Comparison of ENCODE assay signal across 10 cellular contexts in genomic region chr9:98120476-98120875, GRCh38. TPM values are rescaled to one million over a fixed set of nuclear protein-coding genes. Genes with fewer than 3 reads are reported as not detected.
A peak's percentile ranks its signal among the peaks of the same experiment; 100 is the strongest.
DNase-seq lines count a peak whose midpoint lies in the region; ATAC-seq and TF ChIP-seq lines count a peak whose summit lies in the region.
"Had no signal": no experiment of that assay in that cellular context is flagged by ENCODE, and none has a peak within 500 bp of the region (broad histone marks: within the 10 kb centered on the region; RNA-seq: fewer than 3 reads in every experiment).

No MANE protein-coding gene starts in this region.

- TF ChIP-seq CTCF in Caco-2 (IDR thresholded peaks at IDR 0.05; ENCODE audit: insufficient read depth in 1 of 2, low read depth in 1 of 2, low read length in 1 of 2, severe bottlenecking in 1 of 2, unreplicated experiment in 1 of 2) (no peak), chondrocyte (IDR thresholded peaks at IDR 0.05) (no peak), osteoblast (IDR thresholded peaks at IDR 0.05; ENCODE audit: extremely low read depth, low read depth, low read length) (no peak)

- ATAC-seq in HG02571 (IDR thresholded peaks at IDR 0.05; ENCODE audit: unreplicated experiment), result no peak

- H3K36me3 Mint-ChIP-seq in Caco-2 (ENCODE audit: insufficient read depth, unreplicated experiment), result peaks cover 12% of the 10 kb centered on the region
- no peaks in the 10 kb centered on the region for H3K36me3 Mint-ChIP-seq in chondrocyte (ENCODE audit: low read depth)

- POLR2A ChIA-PET in Caco-2 (lab: Charles Lee), result no interaction called here

- H2AFZ ChIP-seq in trophoblast cell (ENCODE audit: insufficient read depth, low read length, poor library complexity), result no peak overlapping the region
- H2AFZ ChIP-seq in osteoblast (ENCODE audit: low read length), result no peak overlapping the region

- intact Hi-C loops in Caco-2 (cut with micrococcal nuclease; ENCODE audit: unreplicated experiment), result no loop called here

- H3K4me3 Mint-ChIP-seq in Caco-2 (ENCODE audit: unreplicated experiment) (peak overlapping the region; percentile 87), chondrocyte (ENCODE audit: unreplicated experiment) (no peak overlapping the region)

- H3K4me1 ChIP-seq in Caco-2 (peaks cover 26% of the 10 kb centered on the region), trophoblast cell (ENCODE audit: control insufficient read depth in 1 of 2, insufficient read depth in 2 of 2, low read length in 2 of 2) (peaks cover 4% of the 10 kb centered on the region in 2 experiments), osteoblast (ENCODE audit: insufficient read depth, low read length) (peaks cover 5% of the 10 kb centered on the region)

- H4K12ac ChIP-seq in trophoblast cell (ENCODE audit: low read depth, low read length), result no peak overlapping the region

- no peak overlapping the region for H3K14ac ChIP-seq in trophoblast cell (ENCODE audit: low read length)

- no TSS peak for BruUV-seq in Caco-2 (replicated peaks; lab: Mats Ljungman, UMichigan)

- CTCF ChIA-PET in Caco-2 (lab: Charles Lee), result interaction anchor here (0.7 to 1.1 kb wide), 2 partner anchors 56 to 71 kb away, joined by 3 read pairs; partner anchors contain the start of gene CORO2A

- H3K9ac ChIP-seq in trophoblast cell (ENCODE audit: low read length), result no peak overlapping the region

- H2BK12ac ChIP-seq in trophoblast cell (ENCODE audit: low read length), result no peak overlapping the region

- no peak overlapping the region for H3K18ac ChIP-seq in trophoblast cell (ENCODE audit: low read length)

- no peaks in the 10 kb centered on the region for H3K79me1 ChIP-seq in trophoblast cell (ENCODE audit: low read length)

- H3K27ac ChIP-seq in trophoblast cell (ENCODE audit: low read depth, low read length) (no peak overlapping the region), osteoblast (ENCODE audit: low read depth, low read length) (no peak overlapping the region)

- no peak overlapping the region for H4K8ac ChIP-seq in trophoblast cell (ENCODE audit: low read depth, low read length)

- H4K91ac ChIP-seq in trophoblast cell (ENCODE audit: low read depth, low read length), result no peak overlapping the region

- H3K9me3 Mint-ChIP-seq in Caco-2 (ENCODE audit: unreplicated experiment) (no peaks in the 10 kb centered on the region), chondrocyte (ENCODE audit: low read depth) (no peaks in the 10 kb centered on the region)

- DNase-seq in Caco-2 (peak; percentile 40 to 57), LoVo (ENCODE audit: low spot score) (peak; percentile 37), chondrocyte (ENCODE audit: low spot score) (peak; percentile 17), trophoblast cell (peak; percentile 31 to 65), osteoblast (ENCODE audit: insufficient read length, low spot score, missing footprints) (no peak), NCI-H1436 treated with DMSO at 0.1 percent for 48 hours (lab: John Stamatoyannopoulos, UW) (no peak)
- DNase-seq: hypothalamus, NCI-H187 treated with DMSO at 0.1 percent for 48 hours, occipital lobe had no signal

- H3K4me2 ChIP-seq in trophoblast cell (ENCODE audit: low read length) (no peak overlapping the region), osteoblast (ENCODE audit: insufficient read depth, low read length) (no peak overlapping the region)

- no peak overlapping the region for H3K4ac ChIP-seq in trophoblast cell (ENCODE audit: low read depth, low read length)

- H3K27me3 Mint-ChIP-seq in Caco-2 (ENCODE audit: insufficient read depth, unreplicated experiment), result no peaks in the 10 kb centered on the region
- H3K27me3 Mint-ChIP-seq in chondrocyte (ENCODE audit: low read depth), result no peaks in the 10 kb centered on the region

- no CpG with 5 or more reads among the region's 3 CpGs for WGBS in trophoblast cell (ENCODE audit: extremely low coverage, insufficient coverage, insufficient read length)

- H3K27me3 ChIP-seq in Caco-2 (replicated peaks; ENCODE audit: control insufficient read depth, insufficient read depth, low read length), result no peaks in the 10 kb centered on the region
- H3K27me3 ChIP-seq in trophoblast cell (ENCODE audit: insufficient read depth, low read length), result no peaks in the 10 kb centered on the region
- no peaks in the 10 kb centered on the region for H3K27me3 ChIP-seq in osteoblast (ENCODE audit: insufficient read depth, low read length)

- H3K79me2 ChIP-seq in trophoblast cell (ENCODE audit: control insufficient read depth, insufficient read depth, low read length, poor library complexity) (no peaks in the 10 kb centered on the region), osteoblast (ENCODE audit: insufficient read depth, low read length) (no peaks in the 10 kb centered on the region)

- no peaks in the 10 kb centered on the region for H3K9me3 ChIP-seq in Caco-2
- no peaks in the 10 kb centered on the region for H3K9me3 ChIP-seq in trophoblast cell (ENCODE audit: insufficient read depth, low read depth, low read length)
- H3K9me3 ChIP-seq in osteoblast (ENCODE audit: low read depth, low read length), result no peaks in the 10 kb centered on the region

- H2BK120ac ChIP-seq in trophoblast cell (ENCODE audit: insufficient read depth, low read length, poor library complexity), result no peak overlapping the region

- H3K36me3 ChIP-seq in Caco-2 (ENCODE audit: control insufficient read depth, insufficient read depth, low read length), result no peaks in the 10 kb centered on the region; the same call in 1 of the 2 replicates
- peaks cover 21 to 22% of the 10 kb centered on the region in 2 experiments for H3K36me3 ChIP-seq in trophoblast cell (ENCODE audit: control insufficient read depth in 1 of 2, insufficient read depth in 2 of 2, low read length in 2 of 2)
- no peaks in the 10 kb centered on the region for H3K36me3 ChIP-seq in osteoblast (ENCODE audit: insufficient read depth, low read length)

- peak overlapping the region; percentile 7 for H3K27ac Mint-ChIP-seq in Caco-2 (ENCODE audit: unreplicated experiment)
- H3K27ac Mint-ChIP-seq in chondrocyte (ENCODE audit: unreplicated experiment), result no peak overlapping the region

- H2AK5ac ChIP-seq in trophoblast cell (ENCODE audit: low read length), result no peak overlapping the region

- no peaks in the 10 kb centered on the region for H4K20me1 ChIP-seq in osteoblast (ENCODE audit: insufficient read depth, low read length)

- no peak overlapping the region for H3K23ac ChIP-seq in trophoblast cell (ENCODE audit: low read length)

- H3K4me3 ChIP-seq in Caco-2 (ENCODE audit: low read depth, low read length) (no peak overlapping the region), trophoblast cell (ENCODE audit: low read depth, low read length) (no peak overlapping the region), osteoblast (ENCODE audit: insufficient read depth, low read length) (no peak overlapping the region)

- H2BK5ac ChIP-seq in trophoblast cell (ENCODE audit: low read depth, low read length, poor library complexity), result no peak overlapping the region

- peaks cover 29% of the 10 kb centered on the region for H3K4me1 Mint-ChIP-seq in Caco-2 (ENCODE audit: low read depth, unreplicated experiment)
- peaks cover 6% of the 10 kb centered on the region for H3K4me1 Mint-ChIP-seq in chondrocyte (ENCODE audit: low read depth)

RNA-seq across cellular contexts. Expression of gene TRIM14, which starts 1.5 kb away (rescaled TPM):
- total RNA-seq in Caco-2 (2022) (30.3 and 34.5 TPM in 2 replicates), chondrocyte (0.58 to 1.1 TPM (median 1.1 TPM) in 3 replicates), osteoblast (0.59 and 1.1 TPM in 2 replicates)
- polyA plus RNA-seq in trophoblast cell (2013), result 2.1 and 2.3 TPM in 2 replicates

Comparison
In these comparisons a context has a peak if more than half of its experiments do, and no peak if none do; other contexts are left out.
1. DNase-seq: peak in Caco-2 (2 of 2), LoVo (single experiment), chondrocyte (single experiment) and trophoblast cell (2 of 2); none in osteoblast (single experiment) and NCI-H1436 treated with DMSO at 0.1 percent for 48 hours (single experiment).
2. RNA of gene TRIM14, which starts 1.5 kb away (total RNA-seq): 30.3 to 34.5 TPM in Caco-2; 0.58 to 1.1 TPM in chondrocyte and 0.59 to 1.1 TPM in osteoblast; every median in the first group is over 10 times any median in the second.